ENCODE assay signal across 20 cellular contexts in the genomic region with DNA sequence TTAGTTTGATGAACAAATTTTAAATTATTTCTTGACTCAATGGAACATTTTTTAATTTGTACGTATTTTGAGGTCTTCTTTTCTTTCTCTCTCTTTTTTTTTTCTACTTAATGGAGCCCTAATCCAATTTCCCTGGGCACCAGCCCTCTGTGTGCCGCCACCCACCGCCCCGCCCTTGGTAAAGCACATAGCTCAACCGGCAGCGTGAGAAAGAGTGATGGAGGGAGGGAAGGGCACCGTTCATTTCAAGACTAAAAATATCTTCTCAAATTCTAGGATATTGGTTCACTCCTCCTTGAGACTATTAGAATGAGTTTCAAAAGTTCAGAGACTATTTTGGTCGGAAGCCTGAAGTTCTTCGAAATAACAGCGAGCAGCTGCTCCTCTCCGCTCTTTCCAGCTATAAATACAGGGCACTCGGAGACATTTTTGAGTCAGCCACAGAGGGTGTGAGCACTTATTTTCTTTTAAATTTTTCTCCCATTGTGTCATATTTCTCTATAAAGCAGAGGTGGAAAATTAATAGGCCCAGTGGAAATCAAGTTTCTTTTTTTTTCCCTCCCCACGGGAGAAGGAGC.
A peak's percentile ranks its signal among the peaks of the same experiment; 100 is the strongest.
DNase-seq lines count a peak whose midpoint lies in the region; ATAC-seq and TF ChIP-seq lines count a peak whose summit lies in the region.
"Had no signal": no experiment of that assay in that cellular context is flagged by ENCODE, and none has a peak within 500 bp of the region (broad histone marks: within the 10 kb centered on the region; RNA-seq: fewer than 3 reads in every experiment).

No MANE protein-coding gene starts in this region.

- in situ Hi-C loops in brain microvascular endothelial cell (cut with HindIII; ENCODE audit: low pct_ligation_motif_present, low sequenced_read_pairs): no loop called here

- intact Hi-C loops in Right ventricle myocardium inferior (cut with DNase I): no loop called here

- H3K27me3 ChIP-seq in brain microvascular endothelial cell (replicated peaks): no peaks in the 10 kb centered on the region
- H3K27me3 ChIP-seq: MG63 had no signal

- TF ChIP-seq CTCF in brain microvascular endothelial cell (IDR thresholded peaks at IDR 0.05; ENCODE audit: low read depth, low read length, missing control alignments) (no peak), RWPE1 (conservative IDR thresholded peaks at IDR 0.05; ENCODE audit: low read depth) (no peak)

- POLR2A ChIA-PET in activated CD4-positive, alpha-beta memory T cell treated with anti-CD3 and anti-CD28 coated beads, Interleukin-2, amount 10 ng/mL, durations not matched to agents 7 days and 5 days (lab: Charles Lee): no interaction called here
- POLR2A ChIA-PET in RWPE1 (lab: Yijun Ruan, JAX; ENCODE audit: low non-redundant PET): no interaction called here

- DNase-seq in EH (ENCODE audit: low read depth): peak; percentile 42
- peak; percentile 27 for DNase-seq in brain microvascular endothelial cell
- peak; percentile 29 for DNase-seq in hepatic stellate cell (ENCODE audit: low spot score)
- DNase-seq in stromal cell of bone marrow (ENCODE audit: low read depth): peak; percentile 44
- no peak for DNase-seq in Right ventricle myocardium inferior (ENCODE audit: missing footprints)
- DNase-seq in activated CD4-positive, alpha-beta memory T cell treated with anti-CD3 and anti-CD28 coated beads, Interleukin-2, amount 10 ng/mL, durations not matched to agents 7 days and 5 days: no peak
- no peak for DNase-seq in RWPE1 (ENCODE audit: low spot score)
- DNase-seq: Calu3; CD4-positive, CD25-positive, alpha-beta regulatory T cell; DMS79 treated with DMSO at 0.1 percent for 48 hours; GF-D8; MG63; NCI-H1105; NCI-H1694 treated with DMSO at 0.1 percent for 48 hours; NCI-H446; NCI-H748 treated with DMSO at 0.1 percent for 48 hours; Right ventricle myocardium superior had no signal

- no peaks in the 10 kb centered on the region for H3K36me3 Mint-ChIP-seq in activated CD4-positive, alpha-beta memory T cell treated with anti-CD3 and anti-CD28 coated beads, Interleukin-2, amount 10 ng/mL, durations not matched to agents 7 days and 5 days (ENCODE audit: low read depth)
- H3K36me3 Mint-ChIP-seq: CD4-positive, CD25-positive, alpha-beta regulatory T cell had no signal

- CTCF ChIA-PET in activated CD4-positive, alpha-beta memory T cell treated with anti-CD3 and anti-CD28 coated beads, Interleukin-2, amount 10 ng/mL, durations not matched to agents 7 days and 5 days (lab: Charles Lee): no interaction called here
- CTCF ChIA-PET in RWPE1 (lab: Yijun Ruan, JAX): no interaction called here

- no peaks in the 10 kb centered on the region for H3K9me3 Mint-ChIP-seq in activated CD4-positive, alpha-beta memory T cell treated with anti-CD3 and anti-CD28 coated beads, Interleukin-2, amount 10 ng/mL, durations not matched to agents 7 days and 5 days

- no peak overlapping the region for H3K27ac Mint-ChIP-seq in activated CD4-positive, alpha-beta memory T cell treated with anti-CD3 and anti-CD28 coated beads, Interleukin-2, amount 10 ng/mL, durations not matched to agents 7 days and 5 days
- H3K27ac Mint-ChIP-seq: CD4-positive, CD25-positive, alpha-beta regulatory T cell had no signal

- H3K4me3 Mint-ChIP-seq in activated CD4-positive, alpha-beta memory T cell treated with anti-CD3 and anti-CD28 coated beads, Interleukin-2, amount 10 ng/mL, durations not matched to agents 7 days and 5 days: no peak overlapping the region
- H3K4me3 Mint-ChIP-seq: CD4-positive, CD25-positive, alpha-beta regulatory T cell had no signal

- ATAC-seq in Right ventricle myocardium inferior: no peak
- ATAC-seq: A549, HepG2 had no signal

- H3K27ac ChIP-seq in brain microvascular endothelial cell: no peak overlapping the region
- no peak overlapping the region for H3K27ac ChIP-seq in RWPE1
- H3K27ac ChIP-seq: A549, KMS-11 had no signal

- no peak overlapping the region for H3K4me3 ChIP-seq in brain microvascular endothelial cell (ENCODE audit: low read depth, low read length)
- H3K4me3 ChIP-seq: A549, MG63 had no signal

- H3K4me1 Mint-ChIP-seq in activated CD4-positive, alpha-beta memory T cell treated with anti-CD3 and anti-CD28 coated beads, Interleukin-2, amount 10 ng/mL, durations not matched to agents 7 days and 5 days: no peaks in the 10 kb centered on the region
- H3K4me1 Mint-ChIP-seq: CD4-positive, CD25-positive, alpha-beta regulatory T cell had no signal

- no peaks in the 10 kb centered on the region for H3K36me3 ChIP-seq in brain microvascular endothelial cell (replicated peaks)
- H3K36me3 ChIP-seq: MG63 had no signal

- peaks cover 3% of the 10 kb centered on the region for H3K27me3 Mint-ChIP-seq in activated CD4-positive, alpha-beta memory T cell treated with anti-CD3 and anti-CD28 coated beads, Interleukin-2, amount 10 ng/mL, durations not matched to agents 7 days and 5 days

Comparison
In these comparisons a context has a peak if more than half of its experiments do, and no peak if none do; other contexts are left out.
1. DNase-seq: peak in EH (single experiment), brain microvascular endothelial cell (single experiment), hepatic stellate cell (single experiment) and stromal cell of bone marrow (single experiment); none in Right ventricle myocardium inferior (single experiment), activated CD4-positive, alpha-beta memory T cell treated with anti-CD3 and anti-CD28 coated beads, Interleukin-2, amount 10 ng/mL, durations not matched to agents 7 days and 5 days (single experiment) and RWPE1 (single experiment).